7 cellular contexts compared by ENCODE assay signal in the genomic region with DNA sequence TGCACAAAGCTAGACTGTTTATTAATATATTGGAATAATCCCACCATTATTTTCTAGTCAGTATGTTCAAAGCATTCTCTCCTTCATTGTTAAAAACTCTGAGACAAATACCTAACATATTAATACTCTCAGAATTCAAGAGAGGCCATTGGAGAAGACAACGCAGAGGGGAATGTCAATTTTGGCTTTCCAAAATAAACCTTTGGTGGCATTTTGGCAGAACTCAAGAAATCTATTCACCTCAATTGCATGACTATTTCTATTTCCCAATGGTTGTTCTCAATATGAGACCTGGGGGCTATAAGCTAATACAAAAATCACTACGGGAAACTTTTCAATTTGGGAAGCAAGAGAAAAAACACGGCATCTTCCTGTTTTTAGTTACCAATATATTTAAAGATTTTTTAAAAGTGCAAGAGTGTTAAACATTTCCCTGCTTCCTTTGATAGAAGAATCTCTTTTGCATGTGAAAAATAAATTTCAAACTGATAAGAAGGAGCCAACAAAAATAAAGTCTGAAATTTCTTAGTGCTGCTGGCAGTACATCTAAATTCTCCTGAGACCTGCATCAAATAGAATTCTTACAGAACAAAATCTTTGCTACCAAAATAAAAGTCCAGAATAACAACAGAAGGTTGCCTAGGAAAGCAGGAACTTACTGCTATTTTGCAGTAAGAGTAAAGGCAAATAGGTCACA. TPM values are rescaled to one million over a fixed set of nuclear protein-coding genes. Genes with fewer than 3 reads are reported as not detected.
DNase-seq lines count a peak whose midpoint lies in the region; ATAC-seq and TF ChIP-seq lines count a peak whose summit lies in the region.

No MANE protein-coding gene starts in this region.

- H3K27me3 ChIP-seq in left ventricle myocardium inferior (ENCODE audit: low read depth), result no peaks in the 10 kb centered on the region
- H3K27me3 ChIP-seq in subcutaneous abdominal adipose tissue (ENCODE audit: control insufficient read depth in 5 of 5, insufficient read depth in 4 of 5, low read length in 5 of 5), result no peaks in the 10 kb centered on the region

- H3K4me3 ChIP-seq in left ventricle myocardium inferior (peak overlapping the region; percentile 31), subcutaneous abdominal adipose tissue (ENCODE audit: low read depth in 1 of 5, low read length in 5 of 5) (peak overlapping the region in 3 of 5 donors; percentile 10 to 42 (median 24))

- intact Hi-C loops in left ventricle myocardium inferior (cut with micrococcal nuclease), result no loop called here

- H3K36me3 ChIP-seq in left ventricle myocardium inferior (peaks cover 57% of the 10 kb centered on the region), subcutaneous abdominal adipose tissue (ENCODE audit: control insufficient read depth in 5 of 5, insufficient read depth in 5 of 5, low read length in 5 of 5) (peaks cover 10 to 44% (median 23%) of the 10 kb centered on the region in 5 donors)

- CTCF ChIA-PET in HEK293T (lab: Yijun Ruan, JAX), result no interaction called here

- H3K9me3 ChIP-seq in left ventricle myocardium inferior (replicated peaks) (no peaks in the 10 kb centered on the region), subcutaneous abdominal adipose tissue (ENCODE audit: control insufficient read depth in 5 of 5, low read length in 5 of 5) (no peaks in the 10 kb centered on the region)

- DNase-seq in HEK293T (ENCODE audit: extremely low spot score) (peak; percentile 18), left ventricle myocardium inferior (no peak), HuH-7 (ENCODE audit: low spot score) (no peak), NCI-H345 (lab: John Stamatoyannopoulos, UW) (no peak)

- ATAC-seq in HG02798 (IDR thresholded peaks at IDR 0.05; ENCODE audit: poor library complexity, unreplicated experiment), result no peak

- H3K4me1 ChIP-seq in left ventricle myocardium inferior (peaks cover 20% of the 10 kb centered on the region), subcutaneous abdominal adipose tissue (ENCODE audit: control insufficient read depth in 5 of 5, insufficient read depth in 5 of 5, low read length in 5 of 5) (peaks cover 5 to 19% (median 15%) of the 10 kb centered on the region in 5 donors)

- H3K27ac ChIP-seq in angular gyrus (ENCODE audit: low read depth, low read length), result peak overlapping the region; percentile 30
- H3K27ac ChIP-seq in left ventricle myocardium inferior (replicated peaks), result peak overlapping the region; percentile 75
- peak overlapping the region; percentile 39 for H3K27ac ChIP-seq in subcutaneous abdominal adipose tissue (ENCODE audit: low read depth, low read length)

- POLR2A ChIA-PET in HEK293T (lab: Yijun Ruan, JAX), result no interaction called here

- H3K9ac ChIP-seq in subcutaneous abdominal adipose tissue (ENCODE audit: low read length in 5 of 5), result peak overlapping the region in 1 of 5 donors; percentile 51

- TF ChIP-seq CTCF in left ventricle myocardium inferior (IDR thresholded peaks at IDR 0.05; ENCODE audit: borderline replicate concordance), result no peak

TF ChIP-seq in HEK293T, 16 proteins besides CTCF, POLR2A, EP300 and RAD21:
- TF ChIP-seq L3MBTL2 (conservative IDR thresholded peaks at IDR 0.05) (no peak), SUZ12 (IDR thresholded peaks at IDR 0.05) (no peak), HDGF (IDR thresholded peaks at IDR 0.05; ENCODE audit: borderline replicate concordance) (no peak), FOXK2 (IDR thresholded peaks at IDR 0.05) (no peak), ZNF384 (IDR thresholded peaks at IDR 0.05) (no peak), NFRKB (IDR thresholded peaks at IDR 0.05) (no peak), FOXA1 (IDR thresholded peaks at IDR 0.05) (no peak), TARDBP (IDR thresholded peaks at IDR 0.05) (no peak), CTBP1 (IDR thresholded peaks at IDR 0.05; ENCODE audit: borderline replicate concordance) (no peak), ARNT (IDR thresholded peaks at IDR 0.05) (no peak), LEF1 (IDR thresholded peaks at IDR 0.05; ENCODE audit: borderline replicate concordance) (no peak), ELF4 (IDR thresholded peaks at IDR 0.05) (no peak), FOXM1 (IDR thresholded peaks at IDR 0.05; ENCODE audit: borderline replicate concordance) (no peak), BHLHE40 (IDR thresholded peaks at IDR 0.05; ENCODE audit: borderline replicate concordance) (no peak), SP1 (IDR thresholded peaks at IDR 0.05) (no peak)
- TF ChIP-seq, protein P1, sequence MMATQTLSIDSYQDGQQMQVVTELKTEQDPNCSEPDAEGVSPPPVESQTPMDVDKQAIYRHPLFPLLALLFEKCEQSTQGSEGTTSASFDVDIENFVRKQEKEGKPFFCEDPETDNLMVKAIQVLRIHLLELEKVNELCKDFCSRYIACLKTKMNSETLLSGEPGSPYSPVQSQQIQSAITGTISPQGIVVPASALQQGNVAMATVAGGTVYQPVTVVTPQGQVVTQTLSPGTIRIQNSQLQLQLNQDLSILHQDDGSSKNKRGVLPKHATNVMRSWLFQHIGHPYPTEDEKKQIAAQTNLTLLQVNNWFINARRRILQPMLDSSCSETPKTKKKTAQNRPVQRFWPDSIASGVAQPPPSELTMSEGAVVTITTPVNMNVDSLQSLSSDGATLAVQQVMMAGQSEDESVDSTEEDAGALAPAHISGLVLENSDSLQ (IDR thresholded peaks at IDR 0.05), result no peak
TF ChIP-seq in HEK293T: peak in this region for 0.

RNA-seq across cellular contexts. Expression of a gene that starts 58.6 kb away (rescaled TPM):
- total RNA-seq in left ventricle myocardium inferior, result 18.0 TPM
